In genomic region chr6:10721850-10722569, GRCh38 we compare ENCODE assay signal across 8 cellular contexts. TPM values are rescaled to one million over a fixed set of nuclear protein-coding genes. Genes with fewer than 3 reads are reported as not detected.
DNase-seq lines count a peak whose midpoint lies in the region; ATAC-seq and TF ChIP-seq lines count a peak whose summit lies in the region.

No MANE protein-coding gene starts in this region.

- peak overlapping the region; percentile 57 for H3K27ac ChIP-seq in temporal lobe (ENCODE audit: low read depth, low read length)

- H3K4me3 ChIP-seq in kidney epithelial cell (ENCODE audit: low read depth, low read length) = peak overlapping the region; percentile 85

- no peak for ATAC-seq in activated naive CD8-positive, alpha-beta T cell treated with anti-CD3 and anti-CD28 coated beads, Interleukin-2, amount 50 U/mL, for 24 hours
- ATAC-seq in GM21447 (IDR thresholded peaks at IDR 0.05; ENCODE audit: unreplicated experiment) = no peak

- H3K4me1 Mint-ChIP-seq in T-helper 2 cell treated with Interferon-gamma antibody and Interleukin-4, amounts not matched to agents 5 μg/mL and 100 μg/mL, for 36 hours (ENCODE audit: low read depth) = peaks cover 42% of the 10 kb centered on the region
- peaks cover 53% of the 10 kb centered on the region for H3K4me1 Mint-ChIP-seq in activated naive CD8-positive, alpha-beta T cell treated with anti-CD3 and anti-CD28 coated beads, Interleukin-2, amount 50 U/mL, for 24 hours

- peak overlapping the region; percentile 91 for H3K27ac Mint-ChIP-seq in T-helper 2 cell treated with Interferon-gamma antibody and Interleukin-4, amounts not matched to agents 5 μg/mL and 100 μg/mL, for 36 hours
- peak overlapping the region; percentile 91 for H3K27ac Mint-ChIP-seq in activated naive CD8-positive, alpha-beta T cell treated with anti-CD3 and anti-CD28 coated beads, Interleukin-2, amount 50 U/mL, for 24 hours

- DNase-seq in T-helper 2 cell treated with Interferon-gamma antibody and Interleukin-4, amounts not matched to agents 5 μg/mL and 100 μg/mL, for 36 hours (ENCODE audit: low spot score) = no peak
- no peak for DNase-seq in T-helper 2 cell
- no peak for DNase-seq in activated naive CD8-positive, alpha-beta T cell treated with anti-CD3 and anti-CD28 coated beads, Interleukin-2, amount 50 U/mL, for 24 hours
- no peak for DNase-seq in kidney epithelial cell (ENCODE audit: low read depth)
- no peak for DNase-seq in iPS-NIHi7 (ENCODE audit: extremely low spot score)
- no peak for DNase-seq in kidney tubule cell (ENCODE audit: low spot score)

- no peaks in the 10 kb centered on the region for H3K27me3 Mint-ChIP-seq in T-helper 2 cell treated with Interferon-gamma antibody and Interleukin-4, amounts not matched to agents 5 μg/mL and 100 μg/mL, for 36 hours (ENCODE audit: low read depth)
- no peaks in the 10 kb centered on the region for H3K27me3 Mint-ChIP-seq in activated naive CD8-positive, alpha-beta T cell treated with anti-CD3 and anti-CD28 coated beads, Interleukin-2, amount 50 U/mL, for 24 hours

- peaks cover 1% of the 10 kb centered on the region for H3K36me3 ChIP-seq in kidney epithelial cell (ENCODE audit: control insufficient read depth, insufficient read depth, low read length)

- H3K9me3 Mint-ChIP-seq in T-helper 2 cell treated with Interferon-gamma antibody and Interleukin-4, amounts not matched to agents 5 μg/mL and 100 μg/mL, for 36 hours = peaks cover 21% of the 10 kb centered on the region
- peaks cover 9% of the 10 kb centered on the region for H3K9me3 Mint-ChIP-seq in activated naive CD8-positive, alpha-beta T cell treated with anti-CD3 and anti-CD28 coated beads, Interleukin-2, amount 50 U/mL, for 24 hours

- peak overlapping the region; percentile 97 for H3K4me3 Mint-ChIP-seq in T-helper 2 cell treated with Interferon-gamma antibody and Interleukin-4, amounts not matched to agents 5 μg/mL and 100 μg/mL, for 36 hours
- peak overlapping the region; percentile 91 for H3K4me3 Mint-ChIP-seq in activated naive CD8-positive, alpha-beta T cell treated with anti-CD3 and anti-CD28 coated beads, Interleukin-2, amount 50 U/mL, for 24 hours

- no peak for TF ChIP-seq CTCF in kidney epithelial cell (IDR thresholded peaks at IDR 0.05; ENCODE audit: insufficient read depth, low read length, poor library complexity, severe bottlenecking)

- no peaks in the 10 kb centered on the region for H3K27me3 ChIP-seq in kidney epithelial cell (ENCODE audit: control insufficient read depth, insufficient read depth, low read length)

- peaks cover 22% of the 10 kb centered on the region for H3K36me3 Mint-ChIP-seq in T-helper 2 cell treated with Interferon-gamma antibody and Interleukin-4, amounts not matched to agents 5 μg/mL and 100 μg/mL, for 36 hours (ENCODE audit: low read depth)
- H3K36me3 Mint-ChIP-seq in activated naive CD8-positive, alpha-beta T cell treated with anti-CD3 and anti-CD28 coated beads, Interleukin-2, amount 50 U/mL, for 24 hours (ENCODE audit: low read depth) = peaks cover 18% of the 10 kb centered on the region

RNA-seq across cellular contexts. Expression of gene TMEM14C, which starts 0.9 kb away (rescaled TPM):
- total RNA-seq in kidney epithelial cell = 190 and 196 TPM in 2 replicates
- 22.1 TPM for total RNA-seq in temporal lobe

RNA-seq across cellular contexts. Expression of gene TMEM14B, which starts 25.6 kb away (rescaled TPM):
- total RNA-seq in kidney epithelial cell = 86.5 and 99.8 TPM in 2 replicates
- total RNA-seq in temporal lobe = 41.6 TPM

RNA-seq across cellular contexts. Expression of gene PAK1IP1, which starts 27.2 kb away (rescaled TPM):
- total RNA-seq in kidney epithelial cell (27.5 and 30.8 TPM in 2 replicates), temporal lobe (17.0 TPM)

RNA-seq across cellular contexts. Expression of gene C6orf52, which starts 27.6 kb away (rescaled TPM):
- total RNA-seq in kidney epithelial cell (3.1 and 3.3 TPM in 2 replicates), temporal lobe (0.98 TPM)
